9 cellular contexts compared by ENCODE assay signal in genomic region chr17:4790705-4791088, GRCh38. TPM values are rescaled to one million over a fixed set of nuclear protein-coding genes. Genes with fewer than 3 reads are reported as not detected.
DNase-seq lines count a peak whose midpoint lies in the region; ATAC-seq, FAIRE-seq and TF ChIP-seq lines count a peak whose summit lies in the region.
"Had no signal": no experiment of that assay in that cellular context is flagged by ENCODE, and none has a peak within 500 bp of the region (broad histone marks: within the 10 kb centered on the region; RNA-seq: fewer than 3 reads in every experiment).

No MANE protein-coding gene starts in this region.

- peak overlapping the region; percentile 89 for H3K4me3 Mint-ChIP-seq in CD8-positive, alpha-beta T cell

- intact Hi-C loops in CD8-positive, alpha-beta T cell (cut with DNase I, micrococcal nuclease) = loop anchor here (1.0 to 10.0 kb wide), 7 partner anchors 16 to 174 kb away; partner anchors contain the start of genes ARRB2 (in 2 of the 2), MED11 (in 2 of the 2), MINK1 (in 2 of the 2) and C17orf107 (in 1 of the 2)
- intact Hi-C loops in pancreas (cut with DNase I) = loop anchor here in 1 of 3 donors (10.0 kb wide), 1 partner anchor 104 kb away; the partner anchor contains the start of gene C17orf107

- no peak for TF ChIP-seq CTCF in CD8-positive, alpha-beta T cell (IDR thresholded peaks at IDR 0.05)
- no peak for TF ChIP-seq CTCF in Peyer's patch (IDR thresholded peaks at IDR 0.05)
- TF ChIP-seq CTCF in pancreas (IDR thresholded peaks at IDR 0.05) = no peak

- H3K27ac ChIP-seq in CD8-positive, alpha-beta T cell (ENCODE audit: low read depth, low read length) = peak overlapping the region; percentile 63
- H3K27ac ChIP-seq in Peyer's patch = peak overlapping the region; percentile 88 to 98 (median 92)
- H3K27ac ChIP-seq in epithelial cell of prostate = peak overlapping the region; percentile 96
- peak overlapping the region; percentile 93 to 98 (median 98) for H3K27ac ChIP-seq in pancreas

- no peak for ATAC-seq in CD8-positive, alpha-beta T cell
- ATAC-seq in pancreas (no peak), HG02623 (IDR thresholded peaks at IDR 0.05; ENCODE audit: unreplicated experiment) (no peak), GM21576 (IDR thresholded peaks at IDR 0.05; ENCODE audit: unreplicated experiment) (no peak)

- peak overlapping the region; percentile 56 for H3K4me3 ChIP-seq in CD8-positive, alpha-beta T cell (ENCODE audit: low read depth, low read length)
- H3K4me3 ChIP-seq in Peyer's patch = peak overlapping the region; percentile 66 to 78 (median 72)
- H3K4me3 ChIP-seq in pancreas = peak overlapping the region; percentile 53 to 71 (median 58)

- no peak for DNase-seq in CD8-positive, alpha-beta T cell
- DNase-seq in Peyer's patch = no peak
- DNase-seq in epithelial cell of prostate (ENCODE audit: low read depth, low spot score) = no peak
- DNase-seq in pancreas = no peak
- DNase-seq in SW 1271 (lab: John Stamatoyannopoulos, UW) = no peak
- DNase-seq in anterior cingulate cortex (lab: John Stamatoyannopoulos, UW) = no peak

- WGBS in pancreas, 2 donors = 36 to 39% methylated on average over 7 of the region's 7 CpGs

- H3K36me3 Mint-ChIP-seq in CD8-positive, alpha-beta T cell = no peaks in the 10 kb centered on the region

- no peaks in the 10 kb centered on the region for H3K9me3 Mint-ChIP-seq in CD8-positive, alpha-beta T cell

- H3K27me3 Mint-ChIP-seq in CD8-positive, alpha-beta T cell (ENCODE audit: low read depth) = peaks cover 20% of the 10 kb centered on the region

- H3K27ac Mint-ChIP-seq in CD8-positive, alpha-beta T cell = peak overlapping the region; percentile 96

- H3K27me3 ChIP-seq in CD8-positive, alpha-beta T cell (ENCODE audit: insufficient read depth, low read length) = peaks cover 11% of the 10 kb centered on the region
- H3K27me3 ChIP-seq in Peyer's patch = no peaks in the 10 kb centered on the region
- no peaks in the 10 kb centered on the region for H3K27me3 ChIP-seq in pancreas

- peaks cover 24% of the 10 kb centered on the region for H3K4me1 ChIP-seq in CD8-positive, alpha-beta T cell (ENCODE audit: insufficient read depth, low read length)
- peaks cover 0 to 33% (median 7%) of the 10 kb centered on the region in 4 donors for H3K4me1 ChIP-seq in Peyer's patch
- peaks cover 0 to 17% (median 4%) of the 10 kb centered on the region in 3 donors for H3K4me1 ChIP-seq in pancreas

- no peaks in the 10 kb centered on the region for H3K9me3 ChIP-seq in CD8-positive, alpha-beta T cell (ENCODE audit: low read length)
- no peaks in the 10 kb centered on the region for H3K9me3 ChIP-seq in Peyer's patch
- no peaks in the 10 kb centered on the region for H3K9me3 ChIP-seq in pancreas

- no peak for FAIRE-seq in pancreas (lab: Jason Lieb, UNC)

- no peaks in the 10 kb centered on the region for H3K36me3 ChIP-seq in CD8-positive, alpha-beta T cell (ENCODE audit: insufficient read depth, low read length)
- H3K36me3 ChIP-seq in Peyer's patch (no peaks in the 10 kb centered on the region), pancreas (no peaks in the 10 kb centered on the region)

- TF ChIP-seq POLR2A in Peyer's patch (IDR thresholded peaks at IDR 0.05) = no peak

- H3K4me1 Mint-ChIP-seq in CD8-positive, alpha-beta T cell (ENCODE audit: low read depth) = peaks cover 23% of the 10 kb centered on the region

- CTCF ChIA-PET in CD8-positive, alpha-beta T cell (lab: Charles Lee) = interaction anchor here (0.7 to 3.5 kb wide), 20 partner anchors 10 to 223 kb away, joined by 3 to 45 read pairs (median 5); partner anchors contain the start of gene ARRB2

- POLR2A ChIA-PET in CD8-positive, alpha-beta T cell (lab: Charles Lee) = interaction anchor here (0.9 to 2.5 kb wide), 13 partner anchors 16 to 648 kb away, joined by 3 to 30 read pairs (median 5); partner anchors contain the start of genes ARRB2, C17orf107, CYB5D2 and PELP1

RNA-seq across cellular contexts. Expression of gene GLTPD2, which starts 1.9 kb away (rescaled TPM):
- total RNA-seq in CD8-positive, alpha-beta T cell = under 1 TPM in 1 of 2 experiments, not detected in 1; 0.33 TPM
- total RNA-seq in Peyer's patch = 10 to 100 TPM in 2 of 4 donors, 1 to 10 TPM in 1, not detected in 1; 5.4 to 28.2 (median 23.6) TPM
- total RNA-seq in pancreas = under 1 TPM in 1 of 6 donors, not detected in 5; 0.39 TPM
- under 1 TPM in 1 of 2 donors, not detected in 1; 0.23 TPM for polyA plus RNA-seq in pancreas
- total RNA-seq: RPMI7951 had no signal

RNA-seq across cellular contexts. Expression of gene VMO1, which starts 4.5 kb away (rescaled TPM):
- not detected for total RNA-seq in CD8-positive, alpha-beta T cell
- 1 to 10 TPM in 1 of 4 donors, not detected in 3; 3.8 TPM for total RNA-seq in Peyer's patch
- total RNA-seq in pancreas = 1 to 10 TPM in 3 of 6 donors, under 1 TPM in 2, not detected in 1; 0.28 to 2.2 (median 1.2) TPM
- 1 to 10 TPM in 1 of 2 donors, under 1 TPM in 1; 0.87 to 1.6 TPM for polyA plus RNA-seq in pancreas

RNA-seq across cellular contexts. Expression of gene PSMB6, which starts 5.3 kb away (rescaled TPM):
- 10 to 100 TPM; 54.9 to 62.6 TPM for total RNA-seq in CD8-positive, alpha-beta T cell
- 100 to 1,000 TPM in 2 of 4 donors, 10 to 100 TPM in 2; 51.4 to 155 (median 107) TPM for total RNA-seq in Peyer's patch
- total RNA-seq in pancreas = 10 to 100 TPM; 31.3 to 55.4 (median 46.1) TPM
- 100 to 1,000 TPM in 1 of 2 donors, 10 to 100 TPM in 1; 53.1 to 103 TPM for polyA plus RNA-seq in pancreas

RNA-seq across cellular contexts. Expression of gene PLD2, which starts 16.3 kb away (rescaled TPM):
- 10 to 100 TPM; 14.3 to 15.7 TPM for total RNA-seq in CD8-positive, alpha-beta T cell
- total RNA-seq in Peyer's patch = 10 to 100 TPM; 14.4 to 33.8 (median 26.6) TPM
- 10 to 100 TPM; 11.7 to 26.1 (median 17.9) TPM for total RNA-seq in pancreas
- 10 to 100 TPM; 24.5 to 25.8 TPM for polyA plus RNA-seq in pancreas
